2 cellular contexts compared by ENCODE assay signal in the genomic region with DNA sequence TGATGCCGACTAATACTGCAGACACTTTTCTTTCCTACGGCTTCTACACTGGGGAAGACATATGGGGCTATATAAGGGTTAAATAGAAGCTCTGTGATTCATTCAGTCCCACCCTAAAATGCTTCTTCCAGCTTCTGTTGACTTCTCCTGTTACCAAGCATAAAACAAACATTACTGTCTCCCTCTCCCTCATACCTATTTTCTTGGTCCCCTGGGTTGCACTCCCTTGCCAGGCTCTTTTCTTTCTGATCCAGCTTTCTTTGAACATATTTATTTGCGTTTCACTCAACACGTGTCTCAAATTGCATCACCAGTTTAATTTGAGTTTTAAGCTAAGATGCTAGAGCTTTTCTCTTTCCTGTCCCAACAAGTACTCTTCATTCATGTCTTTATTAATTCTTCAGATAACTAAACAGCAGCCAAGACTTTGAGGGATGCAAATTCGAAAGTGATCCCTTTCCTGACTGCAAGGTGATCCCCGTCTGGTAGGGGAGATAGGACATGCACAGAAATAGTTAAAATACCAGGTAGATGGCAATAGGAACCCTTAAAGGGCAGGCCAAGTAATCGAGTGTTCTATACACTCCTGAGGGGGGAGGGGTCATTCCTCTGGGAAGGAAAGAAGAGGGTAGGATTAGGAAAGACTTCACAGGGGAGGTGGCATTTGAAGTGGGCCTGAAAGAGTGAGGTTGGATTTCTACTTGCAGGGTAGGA.
TF ChIP-seq lines count a peak whose summit lies in the region.

No MANE protein-coding gene starts in this region.

TF ChIP-seq in HEK293, 187 proteins besides CTCF, POLR2A, EP300 and RAD21 (continued from another document):
- no peak for TF ChIP-seq KLF1 (tag by site-specific recombination; IDR thresholded peaks at IDR 0.05)
- no peak for TF ChIP-seq ZNF623 (tag by site-specific recombination; IDR thresholded peaks at IDR 0.05)

TF ChIP-seq in H1, 55 proteins besides CTCF, POLR2A, EP300 and RAD21 (continued from another document):
- TF ChIP-seq, protein P1, sequence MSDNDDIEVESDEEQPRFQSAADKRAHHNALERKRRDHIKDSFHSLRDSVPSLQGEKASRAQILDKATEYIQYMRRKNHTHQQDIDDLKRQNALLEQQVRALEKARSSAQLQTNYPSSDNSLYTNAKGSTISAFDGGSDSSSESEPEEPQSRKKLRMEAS (IDR thresholded peaks at IDR 0.05): no peak
- TF ChIP-seq CBX5 (IDR thresholded peaks at IDR 0.05; ENCODE audit: low read depth, low read length) (no peak), TCF12 (IDR thresholded peaks at IDR 0.05; ENCODE audit: low read depth, low read length) (no peak)
- TF ChIP-seq, protein P2, sequence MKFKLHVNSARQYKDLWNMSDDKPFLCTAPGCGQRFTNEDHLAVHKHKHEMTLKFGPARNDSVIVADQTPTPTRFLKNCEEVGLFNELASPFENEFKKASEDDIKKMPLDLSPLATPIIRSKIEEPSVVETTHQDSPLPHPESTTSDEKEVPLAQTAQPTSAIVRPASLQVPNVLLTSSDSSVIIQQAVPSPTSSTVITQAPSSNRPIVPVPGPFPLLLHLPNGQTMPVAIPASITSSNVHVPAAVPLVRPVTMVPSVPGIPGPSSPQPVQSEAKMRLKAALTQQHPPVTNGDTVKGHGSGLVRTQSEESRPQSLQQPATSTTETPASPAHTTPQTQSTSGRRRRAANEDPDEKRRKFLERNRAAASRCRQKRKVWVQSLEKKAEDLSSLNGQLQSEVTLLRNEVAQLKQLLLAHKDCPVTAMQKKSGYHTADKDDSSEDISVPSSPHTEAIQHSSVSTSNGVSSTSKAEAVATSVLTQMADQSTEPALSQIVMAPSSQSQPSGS (IDR thresholded peaks at IDR 0.05; ENCODE audit: low read length): no peak
